In genomic region chr11:44726278-44727113, GRCh38 we compare ENCODE assay signal across 8 cellular contexts. TPM values are rescaled to one million over a fixed set of nuclear protein-coding genes. Genes with fewer than 3 reads are reported as not detected.
DNase-seq lines count a peak whose midpoint lies in the region; ATAC-seq and TF ChIP-seq lines count a peak whose summit lies in the region.

TSS of gene TSPAN18 (plus strand) at chr11:44726962. CDS start at chr11:44906417, 179,455 bp downstream.

- peak; percentile 77 for ATAC-seq in GM19035 (IDR thresholded peaks at IDR 0.05; ENCODE audit: unreplicated experiment)
- peak; percentile 76 for ATAC-seq in HG03354 (IDR thresholded peaks at IDR 0.05; ENCODE audit: poor library complexity, severe bottlenecking, unreplicated experiment)
- peak; percentile 29 for ATAC-seq in mucosa of descending colon

- TF ChIP-seq POLR2A in thyroid gland (IDR thresholded peaks at IDR 0.05): no peak

- 25 to 29% methylated on average over 18 to 27 of the region's 67 CpGs for WGBS in thyroid gland, 2 donors

- H3K36me3 ChIP-seq in effector memory CD4-positive, alpha-beta T cell (ENCODE audit: control insufficient read depth, insufficient read depth, low read length): no peaks in the 10 kb centered on the region
- H3K36me3 ChIP-seq in mucosa of descending colon (ENCODE audit: low read depth) (no peaks in the 10 kb centered on the region), thyroid gland (no peaks in the 10 kb centered on the region)

- intact Hi-C loops in mucosa of descending colon (cut with DNase I, micrococcal nuclease): loop anchor here (5.0 to 10.0 kb wide), 4 partner anchors 102 to 188 kb away; no protein-coding TSS in a partner anchor
- intact Hi-C loops in thyroid gland (cut with DNase I): loop anchor here (5.0 to 10.0 kb wide), 2 partner anchors 102 to 171 kb away; no protein-coding TSS in a partner anchor

- H3K27ac ChIP-seq in effector memory CD4-positive, alpha-beta T cell (ENCODE audit: insufficient read depth, low read length, poor library complexity, severe bottlenecking): peak within 1 kb of the TSS; percentile 76
- peak within 1 kb of the TSS in 2 of 3 donors; percentile 65 to 84 for H3K27ac ChIP-seq in thyroid gland

- no peaks in the 10 kb centered on the region for H3K27me3 ChIP-seq in effector memory CD4-positive, alpha-beta T cell (replicated peaks; ENCODE audit: control insufficient read depth, insufficient read depth, low read length, poor library complexity, severe bottlenecking)
- H3K27me3 ChIP-seq in thyroid gland: no peaks in the 10 kb centered on the region

- H3K9me3 ChIP-seq in effector memory CD4-positive, alpha-beta T cell (ENCODE audit: control insufficient read depth, low read length): no peaks in the 10 kb centered on the region
- H3K9me3 ChIP-seq in mucosa of descending colon (no peaks in the 10 kb centered on the region), thyroid gland (no peaks in the 10 kb centered on the region)

- peaks cover 36% of the 10 kb centered on the region for H3K4me1 ChIP-seq in effector memory CD4-positive, alpha-beta T cell (ENCODE audit: control insufficient read depth, insufficient read depth, low read length, poor library complexity, severe bottlenecking)
- peaks cover 8% of the 10 kb centered on the region for H3K4me1 ChIP-seq in mucosa of descending colon (ENCODE audit: low read depth)
- peaks cover 16 to 47% of the 10 kb centered on the region in 2 donors for H3K4me1 ChIP-seq in thyroid gland

- peak within 1 kb of the TSS; percentile 99 for H3K4me3 ChIP-seq in effector memory CD4-positive, alpha-beta T cell (ENCODE audit: insufficient read depth, low read depth, low read length, poor library complexity, severe bottlenecking)
- H3K4me3 ChIP-seq in mucosa of descending colon (no peak within 1 kb of the TSS), thyroid gland (replicated peaks in 1 of 3) (peak within 1 kb of the TSS; percentile 28 to 85 (median 40))

- DNase-seq in AG08395 (ENCODE audit: low spot score): peak; percentile 37
- peak; percentile 48 for DNase-seq in activated CD4-positive, CD25-positive, alpha-beta regulatory T cell treated with anti-CD3 and anti-CD28 coated beads, Interleukin-2, amount 50 U/mL, for 72 hours
- peak; percentile 31 to 45 (median 32) for DNase-seq in effector memory CD4-positive, alpha-beta T cell
- DNase-seq in mucosa of descending colon: peak in 2 of 3 donors; percentile 37 to 59
- DNase-seq in thyroid gland: peak in 1 of 2 donors; percentile 6
- DNase-seq in GF-D8 (lab: John Stamatoyannopoulos, UW): no peak

- no peak for TF ChIP-seq CTCF in mucosa of descending colon (IDR thresholded peaks at IDR 0.05)
- no peak for TF ChIP-seq CTCF in thyroid gland (IDR thresholded peaks at IDR 0.05)

RNA-seq across cellular contexts. Expression of gene TSPAN18, which starts in this region (rescaled TPM):
- total RNA-seq in mucosa of descending colon (10 to 100 TPM in 1 of 3 donors, 1 to 10 TPM in 2; 3.6 to 63.2 (median 8.5) TPM), thyroid gland (10 to 100 TPM in 1 of 4 donors, 1 to 10 TPM in 3; 3.6 to 12.4 (median 8.2) TPM)
